ENCODE assay signal across 15 cellular contexts in the genomic region with DNA sequence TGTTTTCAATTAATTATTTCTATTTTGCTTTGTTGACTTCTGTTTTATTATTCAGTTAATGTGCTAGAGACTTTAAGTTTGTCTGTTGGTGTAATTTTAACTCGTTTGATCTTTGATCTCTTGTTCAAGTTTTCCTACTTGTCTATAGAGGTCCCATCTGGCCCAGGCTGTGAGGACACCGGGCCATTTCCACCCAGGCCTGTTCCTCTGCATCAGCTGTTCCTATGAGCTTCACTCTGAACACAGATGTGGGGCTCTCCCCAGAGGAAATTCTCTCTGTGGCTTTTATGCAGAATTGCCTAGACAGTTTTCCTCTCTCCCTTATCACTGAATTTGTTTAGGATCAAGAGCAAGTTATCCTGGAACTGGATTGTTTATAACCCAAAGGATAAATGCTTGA.
"Had no signal": no experiment of that assay in that cellular context is flagged by ENCODE, and none has a peak within 500 bp of the region (broad histone marks: within the 10 kb centered on the region; RNA-seq: fewer than 3 reads in every experiment).

No MANE protein-coding gene starts in this region.

- H3K36me3 ChIP-seq: uterus had no signal

- ATAC-seq: esophagus mucosa, natural killer cell had no signal

- H3K4me3 Mint-ChIP-seq: activated naive CD4-positive, alpha-beta T cell treated with anti-CD3 and anti-CD28 coated beads, Interleukin-2, amount 50 U/mL, for 24 hours; natural killer cell had no signal

- H3K4me3 ChIP-seq: tibial nerve, uterus had no signal

- H3K27me3 Mint-ChIP-seq: activated naive CD4-positive, alpha-beta T cell treated with anti-CD3 and anti-CD28 coated beads, Interleukin-2, amount 50 U/mL, for 24 hours had no signal

- H3K27ac ChIP-seq: tibial nerve, uterus had no signal

- H3K36me3 Mint-ChIP-seq: natural killer cell had no signal

- H3K9me3 ChIP-seq: tibial nerve, uterus had no signal

- H3K9me3 Mint-ChIP-seq: activated naive CD4-positive, alpha-beta T cell treated with anti-CD3 and anti-CD28 coated beads, Interleukin-2, amount 50 U/mL, for 24 hours; natural killer cell had no signal

- H3K27ac Mint-ChIP-seq: natural killer cell had no signal

- H3K27me3 ChIP-seq: tibial nerve, uterus had no signal

- DNase-seq: activated CD4-positive, CD25-positive, alpha-beta regulatory T cell; activated CD8-positive, alpha-beta memory T cell treated with anti-CD3 and anti-CD28 coated beads, Interleukin-2, amount 50 U/mL, for 48 hours; activated effector memory CD4-positive, alpha-beta T cell treated with Interleukin-2 at 50 U/mL for 16 hours; amniotic stem cell; caudate nucleus; hippocampal formation; mesenchymal stem cell; natural killer cell; retina; stimulated activated CD4-positive, alpha-beta T cell treated with anti-CD3 and anti-CD28 coated beads, Interleukin-4, amount 100 ng/mL, for 1 hour; stimulated activated naive CD4-positive, alpha-beta T cell; uterus had no signal
